In the genomic region with DNA sequence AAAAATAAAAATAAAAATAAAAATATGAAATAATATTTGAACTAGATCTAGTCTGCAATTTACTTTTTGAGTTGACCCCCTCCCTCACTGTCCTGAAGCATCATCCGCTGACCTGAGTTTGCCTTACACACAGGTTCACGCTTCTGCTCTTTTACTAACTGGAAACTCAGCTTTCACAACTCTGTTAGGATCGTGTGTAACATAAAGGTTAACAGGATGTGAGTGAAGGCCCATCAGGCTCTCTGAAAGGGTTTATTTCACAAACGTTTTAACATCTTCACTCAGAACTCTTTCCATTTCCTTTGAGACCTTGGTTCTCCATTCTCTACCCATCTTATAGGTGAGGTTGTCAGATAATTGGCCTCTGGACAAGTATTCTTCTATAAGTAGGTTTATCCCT, we compare ENCODE assay signal across 15 cellular contexts.
"Had no signal": no experiment of that assay in that cellular context is flagged by ENCODE, and none has a peak within 500 bp of the region (broad histone marks: within the 10 kb centered on the region; RNA-seq: fewer than 3 reads in every experiment).

No MANE protein-coding gene starts in this region.

- H3K9me3 ChIP-seq: esophagus muscularis mucosa, mucosa of descending colon, spleen, testis had no signal

- H3K27me3 Mint-ChIP-seq: activated CD4-positive, alpha-beta memory T cell treated with anti-CD3 and anti-CD28 coated beads, Interleukin-2, amount 10 ng/mL, durations not matched to agents 7 days and 5 days; stimulated activated naive B cell treated with anti-CD40 and anti-IgM and Interleukin-4, amounts not matched to agents 10 μg/mL and 1 μg/mL and 100 μg/mL, for 72 hours had no signal

- H3K4me3 ChIP-seq: dorsolateral prefrontal cortex, esophagus muscularis mucosa, mucosa of descending colon, spleen, testis had no signal

- H3K9me3 Mint-ChIP-seq: activated CD4-positive, alpha-beta memory T cell treated with anti-CD3 and anti-CD28 coated beads, Interleukin-2, amount 10 ng/mL, durations not matched to agents 7 days and 5 days; nephron progenitor cell; stimulated activated naive B cell treated with anti-CD40 and anti-IgM and Interleukin-4, amounts not matched to agents 10 μg/mL and 1 μg/mL and 100 μg/mL, for 72 hours; T-helper 2 cell treated with Interferon-gamma antibody and Interleukin-4, amounts not matched to agents 5 μg/mL and 100 μg/mL, for 36 hours had no signal

- H3K4me3 Mint-ChIP-seq: activated CD4-positive, alpha-beta memory T cell treated with anti-CD3 and anti-CD28 coated beads, Interleukin-2, amount 10 ng/mL, durations not matched to agents 7 days and 5 days; nephron progenitor cell; stimulated activated naive B cell treated with anti-CD40 and anti-IgM and Interleukin-4, amounts not matched to agents 10 μg/mL and 1 μg/mL and 100 μg/mL, for 72 hours; T-helper 2 cell treated with Interferon-gamma antibody and Interleukin-4, amounts not matched to agents 5 μg/mL and 100 μg/mL, for 36 hours had no signal

- H3K27me3 ChIP-seq: dorsolateral prefrontal cortex, esophagus muscularis mucosa, spleen, testis had no signal

- ATAC-seq: activated CD4-positive, CD25-positive, alpha-beta regulatory T cell treated with anti-CD3 and anti-CD28 coated beads, Interleukin-2, amount 50 U/mL, for 24 hours; mucosa of descending colon; stimulated activated naive B cell treated with anti-CD40 and anti-IgM and Interleukin-4, amounts not matched to agents 10 μg/mL and 1 μg/mL and 100 μg/mL, for 72 hours had no signal

- H3K27ac ChIP-seq: spleen had no signal

- DNase-seq: activated CD4-positive, alpha-beta memory T cell treated with anti-CD3 and anti-CD28 coated beads, Interleukin-2, amount 10 ng/mL, durations not matched to agents 7 days and 5 days; activated gamma-delta T cell treated with Interleukin-2 at 50 U/mL for 16 hours; amniotic stem cell; dorsolateral prefrontal cortex; glutamatergic neuron; mucosa of descending colon; nephron progenitor cell; SIG-M5; spleen; stimulated activated CD4-positive, alpha-beta T cell treated with anti-CD3 and anti-CD28 coated beads, Interleukin-1b, Interleukin-23, amount 100 ng/mL, for 48 hours; stimulated activated naive B cell treated with anti-CD40 and anti-IgM and Interleukin-4, amounts not matched to agents 10 μg/mL and 1 μg/mL and 100 μg/mL, for 72 hours; testis had no signal

- H3K27ac Mint-ChIP-seq: activated CD4-positive, alpha-beta memory T cell treated with anti-CD3 and anti-CD28 coated beads, Interleukin-2, amount 10 ng/mL, durations not matched to agents 7 days and 5 days; nephron progenitor cell; T-helper 2 cell treated with Interferon-gamma antibody and Interleukin-4, amounts not matched to agents 5 μg/mL and 100 μg/mL, for 36 hours had no signal
